2 cellular contexts compared by ENCODE assay signal in genomic region chr11:68721075-68721474, GRCh38.
TF ChIP-seq lines count a peak whose summit lies in the region.

No MANE protein-coding gene starts in this region.

TF ChIP-seq in HEK293, 187 proteins besides CTCF, POLR2A, EP300 and RAD21 (continued from another document):
- TF ChIP-seq EGR2 (tag by site-specific recombination; IDR thresholded peaks at IDR 0.05; ENCODE audit: low read depth): 0 out of 2 replicates have a peak, but pooled peaks have one; percentile 11
- TF ChIP-seq ZNF654 (tag by site-specific recombination; IDR thresholded peaks at IDR 0.05; ENCODE audit: low read depth): no peak
- no peak for TF ChIP-seq SP2 (tag by site-specific recombination; IDR thresholded peaks at IDR 0.05)
- no peak for TF ChIP-seq ZNF211 (tag by site-specific recombination; IDR thresholded peaks at IDR 0.05; ENCODE audit: low read depth)
- no peak for TF ChIP-seq ZNF280C (tag by site-specific recombination; IDR thresholded peaks at IDR 0.05)
- TF ChIP-seq ZNF501 (tag by site-specific recombination; IDR thresholded peaks at IDR 0.05): no peak
- TF ChIP-seq ZNF561 (tag by site-specific recombination; IDR thresholded peaks at IDR 0.05; ENCODE audit: borderline replicate concordance): no peak
- no peak for TF ChIP-seq ZNF214 (tag by site-specific recombination; IDR thresholded peaks at IDR 0.05; ENCODE audit: borderline replicate concordance)
- TF ChIP-seq GLI4 (tag by site-specific recombination; IDR thresholded peaks at IDR 0.05): no peak
- peak; percentile 78 for TF ChIP-seq ZNF623 (tag by site-specific recombination; IDR thresholded peaks at IDR 0.05)
- TF ChIP-seq ZNF324 (tag by site-specific recombination; IDR thresholded peaks at IDR 0.05): no peak

TF ChIP-seq in K562, 482 proteins besides CTCF, POLR2A, EP300 and RAD21 (continued from another document):
- TF ChIP-seq THRB (CRISPR knock-in tag; conservative IDR thresholded peaks at IDR 0.05) (no peak), BCOR (IDR thresholded peaks at IDR 0.05) (0 out of 2 replicates have a peak, but pooled peaks have one; percentile 24), RBM25 (IDR thresholded peaks at IDR 0.05; ENCODE audit: low read depth, low read length, severe bottlenecking) (peak; percentile 56)
TF ChIP-seq in K562: peak in this region for 2.
